In the genomic region with DNA sequence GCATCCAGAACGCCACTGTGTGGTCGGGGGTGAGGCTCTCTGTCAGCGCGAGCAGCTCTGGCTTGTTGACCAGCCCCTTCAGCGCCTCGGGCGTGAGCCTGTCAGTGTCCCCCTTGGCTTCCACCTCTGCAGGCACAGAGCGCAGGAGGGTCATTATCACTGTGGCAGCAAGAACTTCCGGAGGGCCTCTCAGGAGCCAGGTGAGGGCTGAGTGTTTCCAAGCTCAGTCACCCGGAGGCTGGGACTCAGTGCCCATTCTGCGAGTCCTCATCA, we compare ENCODE assay signal across 39 cellular contexts. TPM values are rescaled to one million over a fixed set of nuclear protein-coding genes. Genes with fewer than 3 reads are reported as not detected.
"Had no signal": no experiment of that assay in that cellular context is flagged by ENCODE, and none has a peak within 500 bp of the region (broad histone marks: within the 10 kb centered on the region; RNA-seq: fewer than 3 reads in every experiment).

No MANE protein-coding gene starts in this region.

- H3K36me3 Mint-ChIP-seq: activated naive CD4-positive, alpha-beta T cell treated with anti-CD3 and anti-CD28 coated beads, Interleukin-2, amount 10 ng/mL, durations not matched to agents 7 days and 5 days; activated naive CD4-positive, alpha-beta T cell treated with anti-CD3 and anti-CD28 coated beads, Interleukin-2, amount 50 U/mL, for 24 hours; activated naive CD4-positive, alpha-beta T cell treated with anti-CD3 and anti-CD28 coated beads, Interleukin-2, amount 50 U/mL, for 72 hours; activated naive CD8-positive, alpha-beta T cell; activated naive CD8-positive, alpha-beta T cell treated with anti-CD3 and anti-CD28 coated beads for 36 hours; activated naive CD8-positive, alpha-beta T cell treated with anti-CD3 and anti-CD28 coated beads, Interleukin-2, amount 10 ng/mL, durations not matched to agents 7 days and 5 days had no signal

- H3K4me1 ChIP-seq: adrenal gland, ascending aorta, breast epithelium had no signal

- H3K36me3 ChIP-seq: brain microvascular endothelial cell, breast epithelium had no signal

- H3K27ac Mint-ChIP-seq: activated naive CD4-positive, alpha-beta T cell treated with anti-CD3 and anti-CD28 coated beads for 36 hours; activated naive CD4-positive, alpha-beta T cell treated with anti-CD3 and anti-CD28 coated beads, Interleukin-2, amount 10 ng/mL, durations not matched to agents 7 days and 5 days; activated naive CD4-positive, alpha-beta T cell treated with anti-CD3 and anti-CD28 coated beads, Interleukin-2, amount 50 U/mL, for 24 hours; activated naive CD4-positive, alpha-beta T cell treated with anti-CD3 and anti-CD28 coated beads, Interleukin-2, amount 50 U/mL, for 72 hours; activated naive CD8-positive, alpha-beta T cell; activated naive CD8-positive, alpha-beta T cell treated with anti-CD3 and anti-CD28 coated beads for 36 hours; activated naive CD8-positive, alpha-beta T cell treated with anti-CD3 and anti-CD28 coated beads, Interleukin-2, amount 10 ng/mL, durations not matched to agents 7 days and 5 days; activated naive CD8-positive, alpha-beta T cell treated with anti-CD3 and anti-CD28 coated beads, Interleukin-2, amount 50 U/mL, for 24 hours; activated T-cell treated with anti-CD3 and anti-CD28 coated beads, Interleukin-2, amount 50 U/mL, for 24 hours; activated T-cell treated with anti-CD3 and anti-CD28 coated beads, Interleukin-2, amount 50 U/mL, for 72 hours; activated T-helper 1 cell treated with anti-CD3 and anti-CD28 coated beads, Interleukin-12 subunit alpha, Interleukin-12 subunit beta, Interleukin-2, Interleukin-4 antibody, amounts not matched to agents 30 ng/mL and 10 ng/mL and 1 ng/mL, durations not matched to agents 14 hours and 24 hours and 36 hours; activated T-helper 17 cell treated with anti-CD3 and anti-CD28 coated beads, Interleukin-2, amount 50 U/mL, for 72 hours; activated T-helper 2 cell treated with anti-CD3 and anti-CD28 coated beads, Interferon-gamma antibody, Interleukin-2, Interleukin-4, amounts not matched to agents 10 μg/mL and 5 μg/mL and 100 μg/mL, durations not matched to agents 14 hours and 24 hours and 36 hours; brain had no signal

- DNase-seq: activated effector memory CD4-positive, alpha-beta T cell treated with anti-CD3 and anti-CD28 coated beads, Interleukin-2, amount 50 U/mL, for 16 hours; activated effector memory CD4-positive, alpha-beta T cell treated with Interleukin-2 at 50 U/mL for 16 hours; activated gamma-delta T cell; activated gamma-delta T cell treated with Interleukin-2 at 50 U/mL for 16 hours; activated naive CD4-positive, alpha-beta T cell; activated naive CD4-positive, alpha-beta T cell treated with anti-CD3 and anti-CD28 coated beads for 36 hours; activated naive CD4-positive, alpha-beta T cell treated with anti-CD3 and anti-CD28 coated beads, Interleukin-2, amount 10 ng/mL, durations not matched to agents 7 days and 5 days; activated naive CD4-positive, alpha-beta T cell treated with anti-CD3 and anti-CD28 coated beads, Interleukin-2, amount 50 U/mL, for 16 hours; activated naive CD4-positive, alpha-beta T cell treated with Interleukin-2 at 50 U/mL for 16 hours; activated naive CD8-positive, alpha-beta T cell treated with anti-CD3 and anti-CD28 coated beads for 36 hours; activated naive CD8-positive, alpha-beta T cell treated with anti-CD3 and anti-CD28 coated beads, Interleukin-2, amount 10 ng/mL, durations not matched to agents 7 days and 5 days; activated naive CD8-positive, alpha-beta T cell treated with anti-CD3 and anti-CD28 coated beads, Interleukin-2, amount 50 U/mL, for 24 hours; activated T-cell treated with anti-CD3 and anti-CD28 coated beads for 4 hours; activated T-cell treated with anti-CD3 and anti-CD28 coated beads, Interleukin-2, amount 50 U/mL, for 1 hour; activated T-cell treated with anti-CD3 and anti-CD28 coated beads, Interleukin-2, amount 50 U/mL, for 24 hours; activated T-cell treated with anti-CD3 and anti-CD28 coated beads, Interleukin-2, amount 50 U/mL, for 4 hours; activated T-cell treated with anti-CD3 and anti-CD28 coated beads, Interleukin-2, amount 50 U/mL, for 48 hours; activated T-cell treated with anti-CD3 and anti-CD28 coated beads, Interleukin-2, amount 50 U/mL, for 72 hours; amniotic stem cell; amygdala; anterior cingulate cortex; aorta; body of pancreas; brain microvascular endothelial cell; caudate nucleus; central memory CD4-positive, alpha-beta T cell; cerebellar nuclear complex had no signal

- H3K27ac ChIP-seq: adrenal gland, ascending aorta, brain microvascular endothelial cell, breast epithelium, cardiac muscle cell had no signal

- H3K9me3 Mint-ChIP-seq: activated naive CD4-positive, alpha-beta T cell treated with anti-CD3 and anti-CD28 coated beads for 36 hours; activated naive CD4-positive, alpha-beta T cell treated with anti-CD3 and anti-CD28 coated beads, Interleukin-2, amount 10 ng/mL, durations not matched to agents 7 days and 5 days; activated naive CD4-positive, alpha-beta T cell treated with anti-CD3 and anti-CD28 coated beads, Interleukin-2, amount 50 U/mL, for 24 hours; activated naive CD4-positive, alpha-beta T cell treated with anti-CD3 and anti-CD28 coated beads, Interleukin-2, amount 50 U/mL, for 72 hours; activated naive CD8-positive, alpha-beta T cell treated with anti-CD3 and anti-CD28 coated beads for 36 hours; activated naive CD8-positive, alpha-beta T cell treated with anti-CD3 and anti-CD28 coated beads, Interleukin-2, amount 10 ng/mL, durations not matched to agents 7 days and 5 days; activated naive CD8-positive, alpha-beta T cell treated with anti-CD3 and anti-CD28 coated beads, Interleukin-2, amount 50 U/mL, for 24 hours; activated T-cell treated with anti-CD3 and anti-CD28 coated beads, Interleukin-2, amount 50 U/mL, for 24 hours; activated T-cell treated with anti-CD3 and anti-CD28 coated beads, Interleukin-2, amount 50 U/mL, for 4 hours; activated T-cell treated with anti-CD3 and anti-CD28 coated beads, Interleukin-2, amount 50 U/mL, for 72 hours; activated T-helper 1 cell treated with anti-CD3 and anti-CD28 coated beads, Interleukin-12 subunit alpha, Interleukin-12 subunit beta, Interleukin-2, Interleukin-4 antibody, amounts not matched to agents 30 ng/mL and 10 ng/mL and 1 ng/mL, durations not matched to agents 14 hours and 24 hours and 36 hours; activated T-helper 17 cell treated with anti-CD3 and anti-CD28 coated beads, Interleukin-2, amount 50 U/mL, for 72 hours; activated T-helper 2 cell treated with anti-CD3 and anti-CD28 coated beads, Interferon-gamma antibody, Interleukin-2, Interleukin-4, amounts not matched to agents 10 μg/mL and 5 μg/mL and 100 μg/mL, durations not matched to agents 14 hours and 24 hours and 36 hours; brain; central memory CD8-positive, alpha-beta T cell had no signal

- H3K4me3 Mint-ChIP-seq: activated naive CD4-positive, alpha-beta T cell treated with anti-CD3 and anti-CD28 coated beads for 36 hours; activated naive CD4-positive, alpha-beta T cell treated with anti-CD3 and anti-CD28 coated beads, Interleukin-2, amount 10 ng/mL, durations not matched to agents 7 days and 5 days; activated naive CD4-positive, alpha-beta T cell treated with anti-CD3 and anti-CD28 coated beads, Interleukin-2, amount 50 U/mL, for 24 hours; activated naive CD8-positive, alpha-beta T cell; activated naive CD8-positive, alpha-beta T cell treated with anti-CD3 and anti-CD28 coated beads for 36 hours; activated naive CD8-positive, alpha-beta T cell treated with anti-CD3 and anti-CD28 coated beads, Interleukin-2, amount 10 ng/mL, durations not matched to agents 7 days and 5 days; activated naive CD8-positive, alpha-beta T cell treated with anti-CD3 and anti-CD28 coated beads, Interleukin-2, amount 50 U/mL, for 24 hours; activated T-cell treated with anti-CD3 and anti-CD28 coated beads, Interleukin-2, amount 50 U/mL, for 24 hours; activated T-cell treated with anti-CD3 and anti-CD28 coated beads, Interleukin-2, amount 50 U/mL, for 4 hours; activated T-cell treated with anti-CD3 and anti-CD28 coated beads, Interleukin-2, amount 50 U/mL, for 72 hours; activated T-helper 1 cell treated with anti-CD3 and anti-CD28 coated beads, Interleukin-12 subunit alpha, Interleukin-12 subunit beta, Interleukin-2, Interleukin-4 antibody, amounts not matched to agents 30 ng/mL and 10 ng/mL and 1 ng/mL, durations not matched to agents 14 hours and 24 hours and 36 hours; activated T-helper 17 cell treated with anti-CD3 and anti-CD28 coated beads, Interleukin-2, amount 50 U/mL, for 72 hours; brain; central memory CD8-positive, alpha-beta T cell had no signal

- ATAC-seq: activated naive CD4-positive, alpha-beta T cell treated with anti-CD3 and anti-CD28 coated beads, Interleukin-2, amount 50 U/mL, for 72 hours; activated naive CD8-positive, alpha-beta T cell treated with anti-CD3 and anti-CD28 coated beads, Interleukin-2, amount 50 U/mL, for 24 hours; activated T-cell treated with anti-CD3 and anti-CD28 coated beads, Interleukin-2, amount 50 U/mL, for 4 hours; activated T-cell treated with anti-CD3 and anti-CD28 coated beads, Interleukin-2, amount 50 U/mL, for 72 hours; activated T-helper 17 cell treated with anti-CD3 and anti-CD28 coated beads, Interleukin-2, amount 50 U/mL, for 72 hours; body of pancreas had no signal

- H3K4me1 Mint-ChIP-seq: activated naive CD4-positive, alpha-beta T cell treated with anti-CD3 and anti-CD28 coated beads, Interleukin-2, amount 10 ng/mL, durations not matched to agents 7 days and 5 days; activated naive CD4-positive, alpha-beta T cell treated with anti-CD3 and anti-CD28 coated beads, Interleukin-2, amount 50 U/mL, for 24 hours; activated naive CD8-positive, alpha-beta T cell treated with anti-CD3 and anti-CD28 coated beads, Interleukin-2, amount 10 ng/mL, durations not matched to agents 7 days and 5 days; activated naive CD8-positive, alpha-beta T cell treated with anti-CD3 and anti-CD28 coated beads, Interleukin-2, amount 50 U/mL, for 24 hours; activated T-helper 17 cell treated with anti-CD3 and anti-CD28 coated beads, Interleukin-2, amount 50 U/mL, for 72 hours; brain; central memory CD8-positive, alpha-beta T cell had no signal

- H3K27me3 Mint-ChIP-seq: activated naive CD4-positive, alpha-beta T cell treated with anti-CD3 and anti-CD28 coated beads, Interleukin-2, amount 50 U/mL, for 24 hours; activated naive CD8-positive, alpha-beta T cell; activated naive CD8-positive, alpha-beta T cell treated with anti-CD3 and anti-CD28 coated beads, Interleukin-2, amount 50 U/mL, for 24 hours; activated T-cell treated with anti-CD3 and anti-CD28 coated beads, Interleukin-2, amount 50 U/mL, for 24 hours; brain had no signal

- H3K27me3 ChIP-seq: adrenal gland, ascending aorta, body of pancreas, brain microvascular endothelial cell, breast epithelium, cardiac muscle cell had no signal

- H3K9me3 ChIP-seq: adrenal gland, ascending aorta, body of pancreas, breast epithelium had no signal

- H3K4me3 ChIP-seq: adrenal gland, ascending aorta, body of pancreas, breast epithelium, cardiac muscle cell had no signal

RNA-seq across cellular contexts. Expression of a gene that starts 9.0 kb away (rescaled TPM):
- total RNA-seq: activated naive CD4-positive, alpha-beta T cell treated with anti-CD3 and anti-CD28 coated beads for 36 hours; activated naive CD4-positive, alpha-beta T cell treated with anti-CD3 and anti-CD28 coated beads, Interleukin-2, amount 50 U/mL, for 72 hours; activated naive CD8-positive, alpha-beta T cell treated with anti-CD3 and anti-CD28 coated beads for 36 hours; activated T-cell treated with anti-CD3 and anti-CD28 coated beads, Interleukin-2, amount 50 U/mL, for 72 hours; activated T-helper 1 cell treated with anti-CD3 and anti-CD28 coated beads, Interleukin-12 subunit alpha, Interleukin-12 subunit beta, Interleukin-2, Interleukin-4 antibody, amounts not matched to agents 30 ng/mL and 10 ng/mL and 1 ng/mL, durations not matched to agents 14 hours and 24 hours and 36 hours; activated T-helper 17 cell treated with anti-CD3 and anti-CD28 coated beads, Interleukin-2, amount 50 U/mL, for 72 hours; activated T-helper 2 cell treated with anti-CD3 and anti-CD28 coated beads, Interferon-gamma antibody, Interleukin-2, Interleukin-4, amounts not matched to agents 10 μg/mL and 5 μg/mL and 100 μg/mL, durations not matched to agents 14 hours and 24 hours and 36 hours had no signal
